Comparison of ENCODE assay signal across 19 cellular contexts in the genomic region with DNA sequence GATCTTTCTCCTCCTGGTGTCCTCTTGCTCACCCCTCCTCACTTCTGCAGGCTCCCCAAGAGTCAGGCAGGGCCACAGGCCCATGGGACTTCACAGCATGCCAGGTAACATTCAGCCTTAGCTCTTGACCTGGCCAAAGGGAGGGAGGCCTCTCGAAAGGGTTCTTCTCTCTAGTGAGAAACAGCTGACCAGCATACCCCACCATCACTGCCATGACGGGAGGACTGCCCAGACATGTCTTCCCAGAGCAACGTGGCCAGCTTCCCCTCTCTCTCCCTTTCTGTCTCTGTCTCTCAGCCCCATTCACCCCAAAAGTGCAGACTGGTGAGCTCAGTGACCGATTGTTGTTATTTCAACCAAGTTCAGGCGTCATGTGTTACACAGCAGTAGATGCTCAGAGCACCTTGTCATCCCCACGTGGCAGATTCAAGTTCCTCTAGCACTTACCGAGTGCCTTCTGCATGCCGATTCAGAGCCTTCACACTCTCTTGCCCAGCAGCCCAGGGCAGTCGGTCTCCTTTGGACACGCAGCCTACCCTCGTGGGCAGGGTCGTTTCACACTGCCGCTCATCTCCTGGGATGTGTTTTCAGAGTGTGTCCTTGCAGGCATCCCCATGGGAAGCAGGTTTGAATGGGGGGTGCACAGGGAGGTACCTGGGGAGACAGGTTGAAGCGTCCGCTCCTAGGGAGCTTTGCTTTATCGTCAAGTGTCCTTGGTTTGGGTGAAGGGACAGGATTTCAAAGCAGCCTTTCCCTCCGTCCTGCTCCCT.
"Had no signal": no experiment of that assay in that cellular context is flagged by ENCODE, and none has a peak within 500 bp of the region (broad histone marks: within the 10 kb centered on the region; RNA-seq: fewer than 3 reads in every experiment).

No MANE protein-coding gene starts in this region.

- H3K4me3 Mint-ChIP-seq: activated CD8-positive, alpha-beta T cell treated with anti-CD3 and anti-CD28 coated beads for 36 hours; activated naive CD4-positive, alpha-beta T cell treated with anti-CD3 and anti-CD28 coated beads, Interleukin-2, amount 50 U/mL, for 24 hours; activated T-helper 17 cell treated with anti-CD3 and anti-CD28 coated beads, Interleukin-2, amount 50 U/mL, for 72 hours; mesothelial cell of epicardium; natural killer cell treated with Interleukin-12 subunit alpha and Interleukin-12 subunit beta and Interleukin-15 and Interleukin-18, amount 100 ng/mL, for 72 hours; stimulated activated naive CD8-positive, alpha-beta T cell treated with anti-CD3 and anti-CD28 coated beads, Interleukin-15, amount 100 ng/mL, for 72 hours; type B pancreatic cell had no signal

- H3K27me3 Mint-ChIP-seq: activated CD8-positive, alpha-beta T cell treated with anti-CD3 and anti-CD28 coated beads for 36 hours; activated T-helper 17 cell treated with anti-CD3 and anti-CD28 coated beads, Interleukin-2, amount 50 U/mL, for 72 hours; stimulated activated naive CD8-positive, alpha-beta T cell treated with anti-CD3 and anti-CD28 coated beads, Interleukin-15, amount 100 ng/mL, for 72 hours had no signal

- H3K36me3 ChIP-seq: right atrium auricular region, WERI-Rb-1 had no signal

- H3K27ac Mint-ChIP-seq: activated CD8-positive, alpha-beta T cell treated with anti-CD3 and anti-CD28 coated beads for 36 hours; activated naive CD4-positive, alpha-beta T cell treated with anti-CD3 and anti-CD28 coated beads, Interleukin-2, amount 50 U/mL, for 24 hours; activated T-helper 17 cell treated with anti-CD3 and anti-CD28 coated beads, Interleukin-2, amount 50 U/mL, for 72 hours; mesothelial cell of epicardium; natural killer cell treated with Interleukin-12 subunit alpha and Interleukin-12 subunit beta and Interleukin-15 and Interleukin-18, amount 100 ng/mL, for 72 hours; progenitor cell of endocrine pancreas; type B pancreatic cell had no signal

- H3K4me3 ChIP-seq: lung, right atrium auricular region, SK-N-MC, skin epidermis had no signal

- H3K27ac ChIP-seq: right atrium auricular region, SK-N-MC, skin epidermis, WERI-Rb-1 had no signal

- H3K4me1 ChIP-seq: right atrium auricular region had no signal

- ATAC-seq: activated CD8-positive, alpha-beta T cell treated with anti-CD3 and anti-CD28 coated beads for 36 hours; activated T-helper 17 cell treated with anti-CD3 and anti-CD28 coated beads, Interleukin-2, amount 50 U/mL, for 72 hours; left cardiac atrium; natural killer cell treated with Interleukin-12 subunit alpha and Interleukin-12 subunit beta and Interleukin-15 and Interleukin-18, amount 100 ng/mL, for 72 hours; stimulated activated naive CD8-positive, alpha-beta T cell treated with anti-CD3 and anti-CD28 coated beads, Interleukin-15, amount 100 ng/mL, for 72 hours had no signal

- DNase-seq: activated CD8-positive, alpha-beta T cell treated with anti-CD3 and anti-CD28 coated beads for 36 hours; activated T-cell treated with anti-CD3 and anti-CD28 coated beads, Interleukin-2, amount 50 U/mL, for 1 hour; dermis blood vessel endothelial cell; left cardiac atrium; occipital lobe; stimulated activated CD4-positive, alpha-beta T cell treated with anti-CD3 and anti-CD28 coated beads, Interleukin-15, amount 100 ng/mL, for 24 hours; stimulated activated CD4-positive, alpha-beta T cell treated with anti-CD3 and anti-CD28 coated beads, Interleukin-2, amount 100 ng/mL, for 48 hours; stimulated activated naive CD8-positive, alpha-beta T cell treated with anti-CD3 and anti-CD28 coated beads, Interleukin-15, amount 100 ng/mL, for 72 hours; WERI-Rb-1 had no signal

- H3K36me3 Mint-ChIP-seq: activated naive CD4-positive, alpha-beta T cell treated with anti-CD3 and anti-CD28 coated beads, Interleukin-2, amount 50 U/mL, for 24 hours; mesothelial cell of epicardium; natural killer cell treated with Interleukin-12 subunit alpha and Interleukin-12 subunit beta and Interleukin-15 and Interleukin-18, amount 100 ng/mL, for 72 hours; type B pancreatic cell had no signal

- H3K27me3 ChIP-seq: right atrium auricular region had no signal

- H3K4me1 Mint-ChIP-seq: activated naive CD4-positive, alpha-beta T cell treated with anti-CD3 and anti-CD28 coated beads, Interleukin-2, amount 50 U/mL, for 24 hours; activated T-helper 17 cell treated with anti-CD3 and anti-CD28 coated beads, Interleukin-2, amount 50 U/mL, for 72 hours; stimulated activated naive CD8-positive, alpha-beta T cell treated with anti-CD3 and anti-CD28 coated beads, Interleukin-15, amount 100 ng/mL, for 72 hours had no signal

- H3K9me3 Mint-ChIP-seq: activated CD8-positive, alpha-beta T cell treated with anti-CD3 and anti-CD28 coated beads for 36 hours; activated naive CD4-positive, alpha-beta T cell treated with anti-CD3 and anti-CD28 coated beads, Interleukin-2, amount 50 U/mL, for 24 hours; activated T-helper 17 cell treated with anti-CD3 and anti-CD28 coated beads, Interleukin-2, amount 50 U/mL, for 72 hours; mesothelial cell of epicardium; natural killer cell treated with Interleukin-12 subunit alpha and Interleukin-12 subunit beta and Interleukin-15 and Interleukin-18, amount 100 ng/mL, for 72 hours; stimulated activated naive CD8-positive, alpha-beta T cell treated with anti-CD3 and anti-CD28 coated beads, Interleukin-15, amount 100 ng/mL, for 72 hours; type B pancreatic cell had no signal
